12 cellular contexts compared by ENCODE assay signal in genomic region chr20:31841928-31842327, GRCh38. TPM values are rescaled to one million over a fixed set of nuclear protein-coding genes. Genes with fewer than 3 reads are reported as not detected.
DNase-seq lines count a peak whose midpoint lies in the region; ATAC-seq, FAIRE-seq and TF ChIP-seq lines count a peak whose summit lies in the region.
"Had no signal": no experiment of that assay in that cellular context is flagged by ENCODE, and none has a peak within 500 bp of the region (broad histone marks: within the 10 kb centered on the region; RNA-seq: fewer than 3 reads in every experiment).

No MANE protein-coding gene starts in this region.

- H3K36me3 ChIP-seq in heart left ventricle (no peaks in the 10 kb centered on the region), K562 (ENCODE audit: control insufficient read depth, insufficient read depth, low read length) (no peaks in the 10 kb centered on the region), liver (ENCODE audit: control insufficient read depth in 4 of 4, insufficient read depth in 3 of 4, low read depth in 1 of 4, low read length in 3 of 4) (no peaks in the 10 kb centered on the region)

- ATAC-seq in heart left ventricle = peak in 3 of 4 donors; percentile 6 to 9 (median 9)
- ATAC-seq in left ventricle myocardium superior = no peak
- ATAC-seq in K562 = no peak
- no peak for ATAC-seq in GM19463 (IDR thresholded peaks at IDR 0.05; ENCODE audit: unreplicated experiment)
- ATAC-seq: activated CD8-positive, alpha-beta memory T cell treated with anti-CD3 and anti-CD28 coated beads, Interleukin-2, amount 10 ng/mL, durations not matched to agents 7 days and 5 days had no signal

- H3K4me1 ChIP-seq in heart left ventricle (peaks cover 0 to 84% (median 34%) of the 10 kb centered on the region in 12 donors), K562 (replicated peaks in 1 of 2; ENCODE audit: control insufficient read depth in 2 of 2, insufficient read depth in 2 of 2, low read length in 2 of 2) (peaks cover 19 to 48% of the 10 kb centered on the region in 2 experiments), liver (ENCODE audit: control insufficient read depth in 4 of 4, insufficient read depth in 4 of 4, low read length in 3 of 4) (no peaks in the 10 kb centered on the region)

- peak overlapping the region in 6 of 12 donors; percentile 49 to 72 (median 65) for H3K4me3 ChIP-seq in heart left ventricle
- H3K4me3 ChIP-seq in K562 = no peak overlapping the region
- no peak overlapping the region for H3K4me3 ChIP-seq in liver (ENCODE audit: low read depth in 1 of 3, low read length in 3 of 3)

- TF ChIP-seq CTCF in heart left ventricle (IDR thresholded peaks at IDR 0.05) (no peak), K562 (IDR thresholded peaks at IDR 0.05 in 2 of 3, conservative IDR thresholded peaks at IDR 0.05 in 1 of 3; ENCODE audit: insufficient read depth in 2 of 3, low read depth in 1 of 3, low read length in 3 of 3) (no peak), liver (IDR thresholded peaks at IDR 0.05; ENCODE audit: low read depth, low read length, missing input control) (no peak)

- H3K9ac ChIP-seq in K562 (ENCODE audit: insufficient read depth in 1 of 2, low read depth in 2 of 2, low read length in 2 of 2) (peak overlapping the region in 1 of 2 experiments; percentile 73; a peak in 2 of 4 replicates), liver (ENCODE audit: low read depth in 1 of 2, low read length in 2 of 2) (no peak overlapping the region)
- H3K9ac ChIP-seq: parathyroid adenoma had no signal

- H3K79me2 ChIP-seq in K562 (ENCODE audit: control insufficient read depth, insufficient read depth, low read length) = no peaks in the 10 kb centered on the region
- H3K79me2 ChIP-seq: parathyroid adenoma had no signal

- H4K20me1 ChIP-seq in K562 (replicated peaks; ENCODE audit: control insufficient read depth, insufficient read depth, low read length) = peaks cover 5% of the 10 kb centered on the region; the same call in 1 of the 2 replicates

- peak in 2 of 5 donors; percentile 62 to 72 for DNase-seq in heart left ventricle
- no peak for DNase-seq in left ventricle myocardium superior
- DNase-seq in K562 (ENCODE audit: extremely low read depth in 1 of 4, low spot score in 3 of 4) = peak; percentile 37 to 75 (median 55)
- peak; percentile 93 for DNase-seq in urothelium cell line (ENCODE audit: low spot score)
- DNase-seq in GM19238 (ENCODE audit: insufficient read length, low spot score) = no peak
- DNase-seq in activated gamma-delta T cell (lab: John Stamatoyannopoulos, UW) = no peak
- DNase-seq: 8988T; activated CD8-positive, alpha-beta memory T cell treated with anti-CD3 and anti-CD28 coated beads, Interleukin-2, amount 10 ng/mL, durations not matched to agents 7 days and 5 days; NCI-H446 had no signal

- TF ChIP-seq RAD21 in K562 (CRISPR knock-in tag; conservative IDR thresholded peaks at IDR 0.05 in 1 of 2, IDR thresholded peaks at IDR 0.05 in 1 of 2) = no peak
- no peak for TF ChIP-seq RAD21 in liver (IDR thresholded peaks at IDR 0.05)

- FAIRE-seq in K562 (lab: Jason Lieb, UNC) (no peak), urothelium cell line (lab: Jason Lieb, UNC) (no peak)

- POLR2A ChIA-PET in K562 (lab: Yijun Ruan, JAX) = no interaction called here

- intact Hi-C loops in heart left ventricle (cut with DNase I) = no loop called here
- intact Hi-C loops in left ventricle myocardium superior (cut with micrococcal nuclease) = no loop called here
- intact Hi-C loops in K562 (cut with micrococcal nuclease) = no loop called here

- H3K4me2 ChIP-seq in K562 (ENCODE audit: insufficient read depth, low read length) = no peak overlapping the region

- H3K27me3 ChIP-seq in heart left ventricle (no peaks in the 10 kb centered on the region), K562 (ENCODE audit: control insufficient read depth in 2 of 2, insufficient read depth in 2 of 2, low read length in 2 of 2) (no peaks in the 10 kb centered on the region; a peak in 1 of 5 replicates), liver (ENCODE audit: control insufficient read depth in 4 of 4, insufficient read depth in 4 of 4, low read length in 3 of 4) (peaks cover 0 to 3% (median 0%) of the 10 kb centered on the region in 4 donors)

- no peak for TF ChIP-seq EP300 in K562 (IDR thresholded peaks at IDR 0.05; ENCODE audit: low read length)

- H3K9me3 ChIP-seq in heart left ventricle (no peaks in the 10 kb centered on the region), K562 (replicated peaks; ENCODE audit: control insufficient read depth, insufficient read depth, low read depth, low read length) (no peaks in the 10 kb centered on the region), liver (ENCODE audit: control insufficient read depth in 4 of 4, low read length in 3 of 4) (no peaks in the 10 kb centered on the region)

- H3K27ac ChIP-seq in heart left ventricle (peak overlapping the region in 11 of 12 donors; percentile 22 to 89 (median 77)), K562 (ENCODE audit: extremely low read depth, low read depth, low read length) (no peak overlapping the region), liver (ENCODE audit: low read depth in 1 of 2, low read length in 2 of 2) (peak overlapping the region; percentile 34 to 44)
- H3K27ac ChIP-seq: parathyroid adenoma had no signal

- WGBS in heart left ventricle, 4 donors = 39 to 57% (median 40%) methylated on average over 8 of the region's 8 CpGs
- WGBS in K562 (ENCODE audit: insufficient coverage, low coverage, missing lambda C conversion rate) = 20% methylated on average over 8 of the region's 8 CpGs
- 74% methylated on average over 8 of the region's 8 CpGs for WGBS in liver

- no peak overlapping the region for H2AFZ ChIP-seq in K562 (ENCODE audit: low read depth, low read length)
- H2AFZ ChIP-seq: parathyroid adenoma had no signal

- no peaks in the 10 kb centered on the region for H3K9me1 ChIP-seq in K562 (ENCODE audit: control insufficient read depth, insufficient read depth, low read length)

- CTCF ChIA-PET in K562 (lab: Yijun Ruan, JAX; ENCODE audit: low intra/inter-chr PET ratio) = no interaction called here

- TF ChIP-seq POLR2A in heart left ventricle (IDR thresholded peaks at IDR 0.05) = no peak
- no peak for TF ChIP-seq POLR2A in K562 (conservative IDR thresholded peaks at IDR 0.05)

- in situ Hi-C loops in K562 (cut with MboI) = loop anchor here (25.0 kb wide), 1 partner anchor 820 kb away; the partner anchor contains the start of gene C20orf203

- BruUV-seq in K562 (replicated peaks; lab: Mats Ljungman, UMichigan) = no TSS peak

RNA-seq across cellular contexts. Expression of gene FOXS1, which starts 3.5 kb away (rescaled TPM):
- total RNA-seq in heart left ventricle (1 to 10 TPM; 1.9 to 6.0 (median 3.7) TPM), left ventricle myocardium superior (1.3 TPM), K562 (2014; rRNA removed) (not detected in 2 replicates), K562 (2014; rRNA removed; fragmentation: Illumina TruSeq; extraction: Trizol) (not detected in 2 replicates), K562 (2015; rRNA removed; fragmentation: Illumina TruSeq; extraction: Trizol) (not detected in 2 replicates), K562 (2021) (not detected in 2 replicates), liver (under 1 TPM; 0.25 to 0.51 TPM)
- polyA plus RNA-seq in heart left ventricle (1 to 10 TPM; 2.5 to 4.9 TPM), K562 (2011; rRNA removed) (not detected in 2 replicates), K562 (2014; fragmentation: Illumina TruSeq; extraction: Trizol) (not detected in 2 replicates), K562 (2014; fragmentation: Nextera tagmentation; extraction: Ambion mirVana) (not detected), K562 (2014; rRNA removed) (not detected in 2 replicates), liver (under 1 TPM; 0.21 to 0.31 TPM)
- not detected in 2 replicates for total RNA-seq in K562 (2011; cell fraction: chromatin; rRNA removed; ENCODE audit: low replicate concordance)
- total RNA-seq in K562 (2011; cell fraction: nucleolus; rRNA removed) = not detected in 2 replicates
- not detected in 2 replicates for total RNA-seq in K562 (2011; cell fraction: nucleoplasm; rRNA removed)
- not detected in 2 replicates for polyA plus RNA-seq in K562 (2011; cell fraction: cytosol; rRNA removed)
- polyA plus RNA-seq in K562 (2011; cell fraction: nucleus; rRNA removed) = not detected in 2 replicates
- not detected in 2 replicates for polyA plus RNA-seq in K562 (2012)
- not detected in 2 replicates for polyA minus RNA-seq in K562 (2011; rRNA and poly(A)+ RNA removed)
- polyA minus RNA-seq in K562 (2011; cell fraction: cytosol; rRNA and poly(A)+ RNA removed) = not detected in 2 replicates
- not detected in 2 replicates for polyA minus RNA-seq in K562 (2011; cell fraction: nucleus; rRNA and poly(A)+ RNA removed)
- total RNA-seq: activated CD8-positive, alpha-beta memory T cell treated with anti-CD3 and anti-CD28 coated beads, Interleukin-2, amount 10 ng/mL, durations not matched to agents 7 days and 5 days had no signal

RNA-seq across cellular contexts. Expression of gene MYLK2, which starts 22.8 kb away (rescaled TPM):
- under 1 TPM in 8 of 9 donors, not detected in 1; 0.10 to 0.76 (median 0.17) TPM for total RNA-seq in heart left ventricle
- under 1 TPM; 0.15 to 0.23 TPM for polyA plus RNA-seq in heart left ventricle
- total RNA-seq in left ventricle myocardium superior = 0.10 TPM
- total RNA-seq in K562 (2011; cell fraction: chromatin; rRNA removed; ENCODE audit: low replicate concordance) = 0.53 and 0.69 TPM in 2 replicates
- 0.33 and 0.79 TPM in 2 replicates for total RNA-seq in K562 (2011; cell fraction: nucleolus; rRNA removed)
- 0.31 and 0.44 TPM in 2 replicates for total RNA-seq in K562 (2011; cell fraction: nucleoplasm; rRNA removed)
- 0.33 and 0.45 TPM in 2 replicates for total RNA-seq in K562 (2014; rRNA removed)
- 0.07 and 0.10 TPM in 2 replicates for total RNA-seq in K562 (2014; rRNA removed; fragmentation: Illumina TruSeq; extraction: Trizol)
- 0.18 and 0.30 TPM in 2 replicates for total RNA-seq in K562 (2015; rRNA removed; fragmentation: Illumina TruSeq; extraction: Trizol)
- total RNA-seq in K562 (2021) = 0.25 and 0.53 TPM in 2 replicates
- 0.15 and 0.22 TPM in 2 replicates for polyA plus RNA-seq in K562 (2011; rRNA removed)
- 0.13 and 0.18 TPM in 2 replicates for polyA plus RNA-seq in K562 (2011; cell fraction: cytosol; rRNA removed)
- polyA plus RNA-seq in K562 (2011; cell fraction: nucleus; rRNA removed) = 0.79 and 0.84 TPM in 2 replicates
- 0.25 and 0.43 TPM in 2 replicates for polyA plus RNA-seq in K562 (2012)
- 0.12 and 0.26 TPM in 2 replicates for polyA plus RNA-seq in K562 (2014; fragmentation: Illumina TruSeq; extraction: Trizol)
- polyA plus RNA-seq in K562 (2014; fragmentation: Nextera tagmentation; extraction: Ambion mirVana) = not detected
- 0.28 and 0.41 TPM in 2 replicates for polyA plus RNA-seq in K562 (2014; rRNA removed)
- polyA minus RNA-seq in K562 (2011; rRNA and poly(A)+ RNA removed) = 0.11 and 0.18 TPM in 2 replicates
- not detected in 2 replicates for polyA minus RNA-seq in K562 (2011; cell fraction: cytosol; rRNA and poly(A)+ RNA removed)
- polyA minus RNA-seq in K562 (2011; cell fraction: nucleus; rRNA and poly(A)+ RNA removed) = 0.13 and 0.78 TPM in 2 replicates
- total RNA-seq in liver = under 1 TPM in 1 of 2 donors, not detected in 1; 0.19 TPM
- under 1 TPM in 1 of 2 donors, not detected in 1; 0.08 TPM for polyA plus RNA-seq in liver

RNA-seq across cellular contexts. Expression of gene DUSP15, which starts 28.4 kb away (rescaled TPM):
- total RNA-seq in heart left ventricle = 1 to 10 TPM; 1.0 to 7.4 (median 3.0) TPM
- 1 to 10 TPM in 1 of 2 donors, under 1 TPM in 1; 0.68 to 5.4 TPM for polyA plus RNA-seq in heart left ventricle
- total RNA-seq in left ventricle myocardium superior = 4.0 TPM
- total RNA-seq in K562 (2011; cell fraction: chromatin; rRNA removed; ENCODE audit: low replicate concordance) = 0.53 TPM in 1 of 2 replicates, not detected in the other
- total RNA-seq in K562 (2011; cell fraction: nucleolus; rRNA removed) = 0.33 and 0.39 TPM in 2 replicates
- total RNA-seq in K562 (2011; cell fraction: nucleoplasm; rRNA removed) = 0.29 and 0.84 TPM in 2 replicates
- total RNA-seq in K562 (2014; rRNA removed) = not detected in 2 replicates
- not detected in 2 replicates for total RNA-seq in K562 (2014; rRNA removed; fragmentation: Illumina TruSeq; extraction: Trizol)
- not detected in 2 replicates for total RNA-seq in K562 (2015; rRNA removed; fragmentation: Illumina TruSeq; extraction: Trizol)
- not detected in 2 replicates for total RNA-seq in K562 (2021)
- polyA plus RNA-seq in K562 (2011; rRNA removed) = not detected in 2 replicates
- 0.09 and 0.16 TPM in 2 replicates for polyA plus RNA-seq in K562 (2011; cell fraction: cytosol; rRNA removed)
- 0.15 and 0.28 TPM in 2 replicates for polyA plus RNA-seq in K562 (2011; cell fraction: nucleus; rRNA removed)
- 0.22 TPM in 1 of 2 replicates, not detected in the other for polyA plus RNA-seq in K562 (2012)
- polyA plus RNA-seq in K562 (2014; fragmentation: Illumina TruSeq; extraction: Trizol) = not detected in 2 replicates
- not detected for polyA plus RNA-seq in K562 (2014; fragmentation: Nextera tagmentation; extraction: Ambion mirVana)
- 0.34 and 0.66 TPM in 2 replicates for polyA plus RNA-seq in K562 (2014; rRNA removed)
- not detected in 2 replicates for polyA minus RNA-seq in K562 (2011; rRNA and poly(A)+ RNA removed)
- polyA minus RNA-seq in K562 (2011; cell fraction: cytosol; rRNA and poly(A)+ RNA removed) = not detected in 2 replicates
- not detected in 2 replicates for polyA minus RNA-seq in K562 (2011; cell fraction: nucleus; rRNA and poly(A)+ RNA removed)
- total RNA-seq in liver = under 1 TPM; 0.42 to 0.61 TPM
- polyA plus RNA-seq in liver = under 1 TPM in 1 of 2 donors, not detected in 1; 0.35 TPM
- total RNA-seq: activated CD8-positive, alpha-beta memory T cell treated with anti-CD3 and anti-CD28 coated beads, Interleukin-2, amount 10 ng/mL, durations not matched to agents 7 days and 5 days had no signal

RNA-seq across cellular contexts. Expression of gene TTLL9, which starts 28.5 kb away (rescaled TPM):
- total RNA-seq in heart left ventricle (not detected), left ventricle myocardium superior (not detected), K562 (2014; rRNA removed) (not detected in 2 replicates), K562 (2014; rRNA removed; fragmentation: Illumina TruSeq; extraction: Trizol) (not detected in 2 replicates), K562 (2015; rRNA removed; fragmentation: Illumina TruSeq; extraction: Trizol) (not detected in 2 replicates), K562 (2021) (not detected in 2 replicates), liver (under 1 TPM in 1 of 2 donors, not detected in 1; 0.08 TPM)
- polyA plus RNA-seq in heart left ventricle (not detected), K562 (2011; rRNA removed) (not detected in 2 replicates), K562 (2014; fragmentation: Illumina TruSeq; extraction: Trizol) (not detected in 2 replicates), K562 (2014; fragmentation: Nextera tagmentation; extraction: Ambion mirVana) (under 1 TPM in 1 of 2 experiments, not detected in 1; 0.06 TPM), K562 (2014; rRNA removed) (0.07 TPM in 1 of 2 replicates, not detected in the other), liver (under 1 TPM in 1 of 2 donors, not detected in 1; 0.06 TPM)
- total RNA-seq in K562 (2011; cell fraction: chromatin; rRNA removed; ENCODE audit: low replicate concordance) = not detected in 2 replicates
- not detected in 2 replicates for total RNA-seq in K562 (2011; cell fraction: nucleolus; rRNA removed)
- not detected in 2 replicates for total RNA-seq in K562 (2011; cell fraction: nucleoplasm; rRNA removed)
- not detected in 2 replicates for polyA plus RNA-seq in K562 (2011; cell fraction: cytosol; rRNA removed)
- not detected in 2 replicates for polyA plus RNA-seq in K562 (2011; cell fraction: nucleus; rRNA removed)
- not detected in 2 replicates for polyA plus RNA-seq in K562 (2012)
- not detected in 2 replicates for polyA minus RNA-seq in K562 (2011; rRNA and poly(A)+ RNA removed)
- not detected in 2 replicates for polyA minus RNA-seq in K562 (2011; cell fraction: cytosol; rRNA and poly(A)+ RNA removed)
- not detected in 2 replicates for polyA minus RNA-seq in K562 (2011; cell fraction: nucleus; rRNA and poly(A)+ RNA removed)
- total RNA-seq: activated CD8-positive, alpha-beta memory T cell treated with anti-CD3 and anti-CD28 coated beads, Interleukin-2, amount 10 ng/mL, durations not matched to agents 7 days and 5 days had no signal

Comparison
In these comparisons a context has a peak if more than half of its experiments do, and no peak if none do; other contexts are left out.
1. ATAC-seq: peak in heart left ventricle (3 of 4); none in left ventricle myocardium superior (single experiment), K562 (single experiment) and GM19463 (single experiment).
2. DNase-seq: peak in K562 (4 of 4) and urothelium cell line (single experiment); none in left ventricle myocardium superior (single experiment), GM19238 (single experiment) and activated gamma-delta T cell (single experiment).